Comparison of ENCODE assay signal across 11 cellular contexts in the genomic region with DNA sequence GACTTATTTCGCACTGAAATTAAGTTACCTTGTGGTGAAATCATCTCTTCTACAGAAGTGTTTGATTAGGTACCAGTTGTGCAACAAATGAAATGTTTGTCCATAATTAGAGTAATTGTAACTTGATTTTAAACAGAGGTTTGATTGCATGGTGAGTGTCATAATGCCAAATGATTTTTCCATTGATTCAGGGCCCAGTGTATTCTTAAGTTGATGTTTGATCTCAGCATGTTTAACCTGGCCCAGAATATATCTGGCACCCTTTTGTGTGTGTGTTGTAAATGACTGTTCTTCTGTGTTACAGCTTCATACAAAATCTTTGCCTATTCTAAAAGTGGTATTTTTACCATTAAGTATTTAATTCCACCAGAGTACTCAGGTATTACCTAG. TPM values are rescaled to one million over a fixed set of nuclear protein-coding genes. Genes with fewer than 3 reads are reported as not detected.
DNase-seq lines count a peak whose midpoint lies in the region; TF ChIP-seq lines count a peak whose summit lies in the region.
"Had no signal": no experiment of that assay in that cellular context is flagged by ENCODE, and none has a peak within 500 bp of the region (broad histone marks: within the 10 kb centered on the region; RNA-seq: fewer than 3 reads in every experiment).

No MANE protein-coding gene starts in this region.

- peaks cover 76% of the 10 kb centered on the region for H3K4me1 Mint-ChIP-seq in activated naive CD4-positive, alpha-beta T cell treated with anti-CD3 and anti-CD28 coated beads for 36 hours (ENCODE audit: low read depth)
- peaks cover 30% of the 10 kb centered on the region for H3K4me1 Mint-ChIP-seq in activated naive CD4-positive, alpha-beta T cell treated with anti-CD3 and anti-CD28 coated beads, Interleukin-2, amount 10 ng/mL, durations not matched to agents 7 days and 5 days
- H3K4me1 Mint-ChIP-seq in type B pancreatic cell (ENCODE audit: unreplicated experiment): peaks cover 4% of the 10 kb centered on the region

- no peaks in the 10 kb centered on the region for H3K27me3 Mint-ChIP-seq in activated naive CD4-positive, alpha-beta T cell treated with anti-CD3 and anti-CD28 coated beads for 36 hours (ENCODE audit: low read depth)
- H3K27me3 Mint-ChIP-seq in activated naive CD4-positive, alpha-beta T cell treated with anti-CD3 and anti-CD28 coated beads, Interleukin-2, amount 10 ng/mL, durations not matched to agents 7 days and 5 days: no peaks in the 10 kb centered on the region
- H3K27me3 Mint-ChIP-seq in type B pancreatic cell: no peaks in the 10 kb centered on the region
- H3K27me3 Mint-ChIP-seq: CD4-positive, alpha-beta memory T cell had no signal

- no peaks in the 10 kb centered on the region for H3K9me3 Mint-ChIP-seq in activated naive CD4-positive, alpha-beta T cell treated with anti-CD3 and anti-CD28 coated beads for 36 hours
- peaks cover 1% of the 10 kb centered on the region for H3K9me3 Mint-ChIP-seq in activated naive CD4-positive, alpha-beta T cell treated with anti-CD3 and anti-CD28 coated beads, Interleukin-2, amount 10 ng/mL, durations not matched to agents 7 days and 5 days
- no peaks in the 10 kb centered on the region for H3K9me3 Mint-ChIP-seq in type B pancreatic cell
- H3K9me3 Mint-ChIP-seq: CD4-positive, alpha-beta memory T cell had no signal

- no peaks in the 10 kb centered on the region for H3K27me3 ChIP-seq in subcutaneous abdominal adipose tissue (ENCODE audit: control insufficient read depth in 5 of 5, insufficient read depth in 4 of 5, low read length in 5 of 5)

- H3K9ac ChIP-seq in subcutaneous abdominal adipose tissue (ENCODE audit: low read length in 5 of 5): peak overlapping the region in 1 of 5 donors; percentile 20

- no peak overlapping the region for H3K4me3 ChIP-seq in subcutaneous abdominal adipose tissue (ENCODE audit: low read depth in 1 of 5, low read length in 5 of 5)

- H3K9me3 ChIP-seq in subcutaneous abdominal adipose tissue (ENCODE audit: control insufficient read depth in 5 of 5, low read length in 5 of 5): no peaks in the 10 kb centered on the region

- H3K4me1 ChIP-seq in subcutaneous abdominal adipose tissue (ENCODE audit: control insufficient read depth in 5 of 5, insufficient read depth in 5 of 5, low read length in 5 of 5): peaks cover 2 to 52% (median 26%) of the 10 kb centered on the region in 5 donors

- H3K36me3 ChIP-seq in subcutaneous abdominal adipose tissue (ENCODE audit: control insufficient read depth in 5 of 5, insufficient read depth in 5 of 5, low read length in 5 of 5): peaks cover 0 to 5% (median 0%) of the 10 kb centered on the region in 5 donors

- CTCF ChIA-PET in activated naive CD4-positive, alpha-beta T cell treated with anti-CD3 and anti-CD28 coated beads for 36 hours (lab: Charles Lee): no interaction called here
- CTCF ChIA-PET in activated naive CD4-positive, alpha-beta T cell treated with anti-CD3 and anti-CD28 coated beads, Interleukin-2, amount 10 ng/mL, durations not matched to agents 7 days and 5 days (lab: Charles Lee): no interaction called here

- no peak for TF ChIP-seq CTCF in type B pancreatic cell (conservative IDR thresholded peaks at IDR 0.05)

- H3K36me3 Mint-ChIP-seq in activated naive CD4-positive, alpha-beta T cell treated with anti-CD3 and anti-CD28 coated beads for 36 hours (ENCODE audit: low read depth): peaks cover 48% of the 10 kb centered on the region
- H3K36me3 Mint-ChIP-seq in activated naive CD4-positive, alpha-beta T cell treated with anti-CD3 and anti-CD28 coated beads, Interleukin-2, amount 10 ng/mL, durations not matched to agents 7 days and 5 days: peaks cover 56% of the 10 kb centered on the region
- H3K36me3 Mint-ChIP-seq in type B pancreatic cell: peaks cover under 1% of the 10 kb centered on the region

- no peak overlapping the region for H3K4me3 Mint-ChIP-seq in activated naive CD4-positive, alpha-beta T cell treated with anti-CD3 and anti-CD28 coated beads for 36 hours
- no peak overlapping the region for H3K4me3 Mint-ChIP-seq in activated naive CD4-positive, alpha-beta T cell treated with anti-CD3 and anti-CD28 coated beads, Interleukin-2, amount 10 ng/mL, durations not matched to agents 7 days and 5 days
- H3K4me3 Mint-ChIP-seq in type B pancreatic cell: no peak overlapping the region

- no peak for DNase-seq in activated naive CD4-positive, alpha-beta T cell treated with anti-CD3 and anti-CD28 coated beads for 36 hours
- DNase-seq in activated naive CD4-positive, alpha-beta T cell treated with anti-CD3 and anti-CD28 coated beads, Interleukin-2, amount 10 ng/mL, durations not matched to agents 7 days and 5 days: no peak
- DNase-seq in NCI-H2081 treated with DMSO at 0.1 percent for 48 hours (lab: John Stamatoyannopoulos, UW) (peak; percentile 78), DMS53 treated with DMSO at 0.1 percent for 48 hours (lab: John Stamatoyannopoulos, UW; ENCODE audit: unreplicated experiment) (no peak), NCI-H524 (lab: John Stamatoyannopoulos, UW) (no peak), type B pancreatic cell (ENCODE audit: extremely low spot score, unreplicated experiment) (no peak)
- DNase-seq: amniotic stem cell; CD4-positive, alpha-beta memory T cell; stimulated activated CD4-positive, alpha-beta T cell treated with anti-CD3 and anti-CD28 coated beads, Interleukin-2, amount 100 ng/mL, for 24 hours had no signal

- intact Hi-C loops in activated naive CD4-positive, alpha-beta T cell treated with anti-CD3 and anti-CD28 coated beads for 36 hours (cut with micrococcal nuclease): no loop called here

- H3K27ac ChIP-seq in cingulate gyrus (ENCODE audit: low read depth, low read length) (peak overlapping the region; percentile 6), subcutaneous abdominal adipose tissue (ENCODE audit: low read depth, low read length) (peak overlapping the region; percentile 84)

- H3K27ac Mint-ChIP-seq in activated naive CD4-positive, alpha-beta T cell treated with anti-CD3 and anti-CD28 coated beads for 36 hours: peak overlapping the region; percentile 33
- no peak overlapping the region for H3K27ac Mint-ChIP-seq in activated naive CD4-positive, alpha-beta T cell treated with anti-CD3 and anti-CD28 coated beads, Interleukin-2, amount 10 ng/mL, durations not matched to agents 7 days and 5 days
- H3K27ac Mint-ChIP-seq in type B pancreatic cell: no peak overlapping the region

RNA-seq across cellular contexts. Expression of a gene that starts 28.6 kb away (rescaled TPM):
- 10 to 100 TPM; 18.0 to 20.4 TPM for total RNA-seq in activated naive CD4-positive, alpha-beta T cell treated with anti-CD3 and anti-CD28 coated beads for 36 hours
- 12.2 and 13.1 TPM in 2 replicates for total RNA-seq in type B pancreatic cell (ENCODE audit: low replicate concordance)
